ENCODE assay signal across 8 cellular contexts in the genomic region with DNA sequence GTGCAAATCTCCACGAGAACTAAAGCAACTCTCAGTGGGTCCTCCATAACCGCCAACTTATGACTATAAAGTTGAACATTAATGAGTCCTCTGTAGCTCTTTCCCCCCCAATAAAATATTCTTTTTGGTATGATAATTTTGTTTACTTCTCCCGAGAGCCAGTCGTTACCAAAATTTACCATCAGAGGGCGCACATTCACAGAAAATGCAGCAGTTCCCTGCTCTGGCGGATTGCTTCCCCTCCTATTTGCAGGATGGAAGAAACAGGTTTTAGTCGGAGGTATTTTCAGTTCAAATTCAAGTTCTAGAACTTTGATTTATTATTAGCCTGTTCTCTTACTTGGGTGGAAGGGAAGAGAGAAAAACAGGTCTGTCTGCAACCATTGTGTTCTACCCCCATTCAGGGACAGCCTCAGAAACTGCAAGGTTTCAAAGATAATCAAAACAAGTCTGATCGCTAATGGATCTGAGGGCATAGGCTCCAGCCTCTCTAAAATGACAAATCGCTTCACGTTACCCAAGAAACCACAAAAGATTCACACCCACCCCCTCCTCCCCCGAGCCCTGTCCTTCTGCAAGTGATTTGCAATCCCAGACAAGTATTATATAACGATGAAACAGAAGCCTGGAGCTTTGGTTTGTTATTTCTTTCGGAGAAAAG.
DNase-seq lines count a peak whose midpoint lies in the region; ATAC-seq and TF ChIP-seq lines count a peak whose summit lies in the region.

No MANE protein-coding gene starts in this region.

- intact Hi-C loops in posterior vena cava (cut with DNase I): loop anchor here in 1 of 2 donors (5.0 kb wide), 1 partner anchor 507 kb away; no protein-coding TSS in a partner anchor

- DNase-seq in NCI-H2171 (lab: John Stamatoyannopoulos, UW) (peak; percentile 1), cerebellum (ENCODE audit: low spot score) (peak; percentile 51), left lobe of liver (ENCODE audit: low spot score) (peak; percentile 47), posterior vena cava (ENCODE audit: low spot score) (no peak)
- peak; percentile 16 for DNase-seq in activated CD4-positive, CD25-positive, alpha-beta regulatory T cell treated with anti-CD3 and anti-CD28 coated beads, Interleukin-2, amount 50 U/mL, for 16 hours (ENCODE audit: low read depth, low spot score)
- DNase-seq in stimulated activated CD4-positive, alpha-beta T cell treated with anti-CD3 and anti-CD28 coated beads, TNF-alpha, amount 100 ng/mL, for 4 hours (ENCODE audit: low read depth in 3 of 3): peak in 2 of 3 experiments; percentile 1 to 17

- ATAC-seq in GM21576 (IDR thresholded peaks at IDR 0.05; ENCODE audit: unreplicated experiment) (peak; percentile 67), left lobe of liver (peak; percentile 85)

- peak; percentile 75 for TF ChIP-seq CTCF in C4-2B (conservative IDR thresholded peaks at IDR 0.05)

- H3K27ac ChIP-seq in C4-2B: no peak overlapping the region
